Comparison of ENCODE assay signal across 21 cellular contexts in genomic region chr20:51064160-51064559, GRCh38. TPM values are rescaled to one million over a fixed set of nuclear protein-coding genes. Genes with fewer than 3 reads are reported as not detected.
DNase-seq lines count a peak whose midpoint lies in the region; ATAC-seq lines count a peak whose summit lies in the region.
"Had no signal": no experiment of that assay in that cellular context is flagged by ENCODE, and none has a peak within 500 bp of the region (broad histone marks: within the 10 kb centered on the region; RNA-seq: fewer than 3 reads in every experiment).

No MANE protein-coding gene starts in this region.

- DNase-seq in activated CD4-positive, alpha-beta T cell treated with anti-CD3 and anti-CD28 coated beads, Interleukin-2, amount 10 ng/mL, durations not matched to agents 24 days and 14 days = no peak
- no peak for DNase-seq in activated CD4-positive, alpha-beta T cell treated with anti-CD3 and anti-CD28 coated beads for 1 hour
- DNase-seq in activated naive CD4-positive, alpha-beta T cell treated with anti-CD3 and anti-CD28 coated beads, Interleukin-2, amount 50 U/mL, for 72 hours (ENCODE audit: low spot score in 2 of 2) = no peak
- no peak for DNase-seq in activated naive CD4-positive, alpha-beta T cell treated with anti-CD3 and anti-CD28 coated beads, Interleukin-2, amount 50 U/mL, for 16 hours
- DNase-seq in stimulated activated naive CD8-positive, alpha-beta T cell treated with anti-CD3 and anti-CD28 coated beads, Interleukin-15, amount 100 ng/mL, for 72 hours = no peak
- no peak for DNase-seq in effector memory CD8-positive, alpha-beta T cell
- DNase-seq: Calu3, DMS79 treated with DMSO at 0.1 percent for 48 hours, GF-D8, GOT3, HFFc6, IMR-90, KG1, MG63, NCI-H1105 treated with DMSO at 0.1 percent for 48 hours, NCI-H2029, NCI-H446, NCI-H524 treated with DMSO at 0.1 percent for 48 hours, NCI-H774, PC-3 had no signal

- no peaks in the 10 kb centered on the region for H3K36me3 Mint-ChIP-seq in activated CD4-positive, alpha-beta T cell treated with anti-CD3 and anti-CD28 coated beads, Interleukin-2, amount 10 ng/mL, durations not matched to agents 24 days and 14 days (ENCODE audit: low read depth)
- H3K36me3 Mint-ChIP-seq in activated naive CD4-positive, alpha-beta T cell treated with anti-CD3 and anti-CD28 coated beads, Interleukin-2, amount 50 U/mL, for 72 hours = peaks cover 0 to 17% of the 10 kb centered on the region in 2 donors
- no peaks in the 10 kb centered on the region for H3K36me3 Mint-ChIP-seq in activated T-helper 17 cell treated with anti-CD3 and anti-CD28 coated beads, Interleukin-2, amount 50 U/mL, for 72 hours (ENCODE audit: low read depth)
- H3K36me3 Mint-ChIP-seq in effector memory CD8-positive, alpha-beta T cell (ENCODE audit: insufficient read depth) = no peaks in the 10 kb centered on the region

- H3K27ac Mint-ChIP-seq in activated CD4-positive, alpha-beta T cell treated with anti-CD3 and anti-CD28 coated beads, Interleukin-2, amount 10 ng/mL, durations not matched to agents 24 days and 14 days = peak overlapping the region; percentile 80
- peak overlapping the region; percentile 51 to 91 for H3K27ac Mint-ChIP-seq in activated naive CD4-positive, alpha-beta T cell treated with anti-CD3 and anti-CD28 coated beads, Interleukin-2, amount 50 U/mL, for 72 hours
- H3K27ac Mint-ChIP-seq in activated T-helper 17 cell treated with anti-CD3 and anti-CD28 coated beads, Interleukin-2, amount 50 U/mL, for 72 hours = peak overlapping the region; percentile 91
- H3K27ac Mint-ChIP-seq in stimulated activated naive CD8-positive, alpha-beta T cell treated with anti-CD3 and anti-CD28 coated beads, Interleukin-15, amount 100 ng/mL, for 72 hours = peak overlapping the region; percentile 16 to 66
- H3K27ac Mint-ChIP-seq in effector memory CD8-positive, alpha-beta T cell = no peak overlapping the region
- H3K27ac Mint-ChIP-seq: HFFc6 had no signal

- peaks cover 37% of the 10 kb centered on the region for H3K4me1 Mint-ChIP-seq in activated CD4-positive, alpha-beta T cell treated with anti-CD3 and anti-CD28 coated beads, Interleukin-2, amount 10 ng/mL, durations not matched to agents 24 days and 14 days
- peaks cover 33% of the 10 kb centered on the region for H3K4me1 Mint-ChIP-seq in activated T-helper 17 cell treated with anti-CD3 and anti-CD28 coated beads, Interleukin-2, amount 50 U/mL, for 72 hours
- peaks cover 50% of the 10 kb centered on the region for H3K4me1 Mint-ChIP-seq in stimulated activated naive CD8-positive, alpha-beta T cell treated with anti-CD3 and anti-CD28 coated beads, Interleukin-15, amount 100 ng/mL, for 72 hours
- H3K4me1 Mint-ChIP-seq in effector memory CD8-positive, alpha-beta T cell (ENCODE audit: low read depth in 2 of 2) = peaks cover 0 to 5% of the 10 kb centered on the region in 2 donors

- peak in 1 of 2 donors; percentile 56 for ATAC-seq in activated naive CD4-positive, alpha-beta T cell treated with anti-CD3 and anti-CD28 coated beads, Interleukin-2, amount 50 U/mL, for 72 hours
- peak; percentile 30 for ATAC-seq in activated T-helper 17 cell treated with anti-CD3 and anti-CD28 coated beads, Interleukin-2, amount 50 U/mL, for 72 hours (replicated peaks)
- no peak for ATAC-seq in stimulated activated naive CD8-positive, alpha-beta T cell treated with anti-CD3 and anti-CD28 coated beads, Interleukin-15, amount 100 ng/mL, for 72 hours
- no peak for ATAC-seq in effector memory CD8-positive, alpha-beta T cell (replicated peaks)
- ATAC-seq: PC-3 had no signal

- H3K27me3 Mint-ChIP-seq in activated CD4-positive, alpha-beta T cell treated with anti-CD3 and anti-CD28 coated beads, Interleukin-2, amount 10 ng/mL, durations not matched to agents 24 days and 14 days = peaks cover 12% of the 10 kb centered on the region
- peaks cover 27% of the 10 kb centered on the region for H3K27me3 Mint-ChIP-seq in activated T-helper 17 cell treated with anti-CD3 and anti-CD28 coated beads, Interleukin-2, amount 50 U/mL, for 72 hours
- H3K27me3 Mint-ChIP-seq in stimulated activated naive CD8-positive, alpha-beta T cell treated with anti-CD3 and anti-CD28 coated beads, Interleukin-15, amount 100 ng/mL, for 72 hours = peaks cover 33% of the 10 kb centered on the region
- H3K27me3 Mint-ChIP-seq in effector memory CD8-positive, alpha-beta T cell = peaks cover 83 to 92% of the 10 kb centered on the region in 2 donors

- H3K4me3 Mint-ChIP-seq in activated CD4-positive, alpha-beta T cell treated with anti-CD3 and anti-CD28 coated beads, Interleukin-2, amount 10 ng/mL, durations not matched to agents 24 days and 14 days = no peak overlapping the region
- H3K4me3 Mint-ChIP-seq in activated T-helper 17 cell treated with anti-CD3 and anti-CD28 coated beads, Interleukin-2, amount 50 U/mL, for 72 hours = peak overlapping the region; percentile 55
- no peak overlapping the region for H3K4me3 Mint-ChIP-seq in stimulated activated naive CD8-positive, alpha-beta T cell treated with anti-CD3 and anti-CD28 coated beads, Interleukin-15, amount 100 ng/mL, for 72 hours
- H3K4me3 Mint-ChIP-seq in effector memory CD8-positive, alpha-beta T cell = no peak overlapping the region
- H3K4me3 Mint-ChIP-seq: HFFc6 had no signal

- peaks cover 27% of the 10 kb centered on the region for H3K9me3 Mint-ChIP-seq in activated CD4-positive, alpha-beta T cell treated with anti-CD3 and anti-CD28 coated beads, Interleukin-2, amount 10 ng/mL, durations not matched to agents 24 days and 14 days
- H3K9me3 Mint-ChIP-seq in activated naive CD4-positive, alpha-beta T cell treated with anti-CD3 and anti-CD28 coated beads, Interleukin-2, amount 50 U/mL, for 72 hours = peaks cover 0 to 3% of the 10 kb centered on the region in 2 donors
- H3K9me3 Mint-ChIP-seq in activated T-helper 17 cell treated with anti-CD3 and anti-CD28 coated beads, Interleukin-2, amount 50 U/mL, for 72 hours = no peaks in the 10 kb centered on the region
- peaks cover 13 to 22% of the 10 kb centered on the region in 2 donors for H3K9me3 Mint-ChIP-seq in stimulated activated naive CD8-positive, alpha-beta T cell treated with anti-CD3 and anti-CD28 coated beads, Interleukin-15, amount 100 ng/mL, for 72 hours
- H3K9me3 Mint-ChIP-seq in effector memory CD8-positive, alpha-beta T cell = no peaks in the 10 kb centered on the region

- intact Hi-C loops in activated CD4-positive, alpha-beta T cell treated with anti-CD3 and anti-CD28 coated beads, Interleukin-2, amount 10 ng/mL, durations not matched to agents 24 days and 14 days (cut with micrococcal nuclease) = loop anchor here (5.0 to 10.0 kb wide), 6 partner anchors 58 to 983 kb away; no protein-coding TSS in a partner anchor

RNA-seq across cellular contexts. Expression of gene KCNG1, which starts 41.3 kb away (rescaled TPM):
- 9.8 and 12.3 TPM in 2 replicates for total RNA-seq in activated CD4-positive, alpha-beta T cell treated with anti-CD3 and anti-CD28 coated beads, Interleukin-2, amount 10 ng/mL, durations not matched to agents 24 days and 14 days
- total RNA-seq in activated naive CD4-positive, alpha-beta T cell treated with anti-CD3 and anti-CD28 coated beads, Interleukin-2, amount 50 U/mL, for 72 hours = under 1 TPM in 1 of 2 donors, not detected in 1; 0.86 TPM
- total RNA-seq in activated T-helper 17 cell treated with anti-CD3 and anti-CD28 coated beads, Interleukin-2, amount 50 U/mL, for 72 hours = under 1 TPM; 0.28 to 0.42 TPM

Comparison
In these comparisons a context has a peak if more than half of its experiments do, and no peak if none do; other contexts are left out.
1. H3K27ac Mint-ChIP-seq: peak in activated CD4-positive, alpha-beta T cell treated with anti-CD3 and anti-CD28 coated beads, Interleukin-2, amount 10 ng/mL, durations not matched to agents 24 days and 14 days (single experiment), activated naive CD4-positive, alpha-beta T cell treated with anti-CD3 and anti-CD28 coated beads, Interleukin-2, amount 50 U/mL, for 72 hours (2 of 2), activated T-helper 17 cell treated with anti-CD3 and anti-CD28 coated beads, Interleukin-2, amount 50 U/mL, for 72 hours (single experiment) and stimulated activated naive CD8-positive, alpha-beta T cell treated with anti-CD3 and anti-CD28 coated beads, Interleukin-15, amount 100 ng/mL, for 72 hours (2 of 2); none in effector memory CD8-positive, alpha-beta T cell (0 of 2).